Comparison of ENCODE assay signal across 9 cellular contexts in the genomic region with DNA sequence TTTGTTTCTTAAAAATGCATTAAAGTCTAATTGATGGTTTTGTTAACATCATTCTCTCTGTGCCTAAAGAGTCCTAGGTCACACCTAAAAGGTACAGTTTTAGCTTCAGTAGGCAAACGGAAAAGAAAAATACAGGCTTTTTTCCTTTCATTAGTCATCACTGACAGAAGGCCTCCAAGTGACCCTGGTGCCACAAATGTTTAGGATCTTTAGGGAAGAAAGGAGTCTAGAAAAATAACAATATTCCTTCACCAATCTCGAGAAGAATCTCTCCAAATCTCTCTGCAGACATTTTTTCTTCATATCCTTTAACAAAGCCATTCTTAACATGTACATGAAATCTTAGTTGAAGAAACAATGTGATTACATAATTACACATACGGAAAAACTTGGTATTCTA. TPM values are rescaled to one million over a fixed set of nuclear protein-coding genes. Genes with fewer than 3 reads are reported as not detected.
A peak's percentile ranks its signal among the peaks of the same experiment; 100 is the strongest.
DNase-seq lines count a peak whose midpoint lies in the region; ATAC-seq and TF ChIP-seq lines count a peak whose summit lies in the region.
"Had no signal": no experiment of that assay in that cellular context is flagged by ENCODE, and none has a peak within 500 bp of the region (broad histone marks: within the 10 kb centered on the region; RNA-seq: fewer than 3 reads in every experiment).

No MANE protein-coding gene starts in this region.

- no peak overlapping the region for H3K27ac Mint-ChIP-seq in CD4-positive, CD25-positive, alpha-beta regulatory T cell
- peak overlapping the region; percentile 90 for H3K27ac Mint-ChIP-seq in nephron progenitor cell

- no peaks in the 10 kb centered on the region for H3K9me2 ChIP-seq in Loucy (replicated peaks; ENCODE audit: low read depth, low read length)

- H3K4me3 Mint-ChIP-seq in CD4-positive, CD25-positive, alpha-beta regulatory T cell = peak overlapping the region; percentile 14 to 59 (median 40)
- H3K4me3 Mint-ChIP-seq in nephron progenitor cell = peak overlapping the region; percentile 94

- peaks cover 65% of the 10 kb centered on the region for H3K27me3 Mint-ChIP-seq in CD4-positive, CD25-positive, alpha-beta regulatory T cell
- peaks cover 7% of the 10 kb centered on the region for H3K27me3 Mint-ChIP-seq in nephron progenitor cell (ENCODE audit: low read depth, poor library complexity)

- H3K79me2 ChIP-seq in Loucy (ENCODE audit: insufficient read depth, low read length) = peaks cover 24% of the 10 kb centered on the region

- no peaks in the 10 kb centered on the region for H3K36me3 Mint-ChIP-seq in CD4-positive, CD25-positive, alpha-beta regulatory T cell
- H3K36me3 Mint-ChIP-seq in nephron progenitor cell (ENCODE audit: low read depth) = peaks cover 22% of the 10 kb centered on the region

- H3K9me3 Mint-ChIP-seq in CD4-positive, CD25-positive, alpha-beta regulatory T cell = peaks cover 0 to 2% (median 0%) of the 10 kb centered on the region in 7 donors
- peaks cover 15% of the 10 kb centered on the region for H3K9me3 Mint-ChIP-seq in nephron progenitor cell

- no peak overlapping the region for H3K4me3 ChIP-seq in CD4-positive, CD25-positive, alpha-beta regulatory T cell (ENCODE audit: low read depth, low read length)
- H3K4me3 ChIP-seq in Loucy (ENCODE audit: low read length, poor library complexity, severe bottlenecking) = peak overlapping the region; percentile 87
- peak overlapping the region; percentile 84 to 86 for H3K4me3 ChIP-seq in duodenal mucosa (ENCODE audit: low read depth in 1 of 2, low read length in 2 of 2)

- TF ChIP-seq CTCF in Loucy (conservative IDR thresholded peaks at IDR 0.05; ENCODE audit: low read length) = no peak
- no peak for TF ChIP-seq CTCF in nephron progenitor cell (IDR thresholded peaks at IDR 0.05)

- no peak for ATAC-seq in CD4-positive, CD25-positive, alpha-beta regulatory T cell (ENCODE audit: low read depth in 2 of 2)
- ATAC-seq in HG03571 (IDR thresholded peaks at IDR 0.05; ENCODE audit: unreplicated experiment) = no peak
- ATAC-seq in HG02840 (IDR thresholded peaks at IDR 0.05; ENCODE audit: low FRiP score, unreplicated experiment) = no peak

- H3K9ac ChIP-seq in Loucy (ENCODE audit: low read depth, low read length, poor library complexity, severe bottlenecking) (peak overlapping the region; percentile 83), duodenal mucosa (ENCODE audit: low read depth in 1 of 2, low read length in 2 of 2) (peak overlapping the region; percentile 78 to 82)

- peaks cover 40% of the 10 kb centered on the region for H3K27me3 ChIP-seq in CD4-positive, CD25-positive, alpha-beta regulatory T cell (ENCODE audit: control insufficient read depth, insufficient read depth, low read length)
- H3K27me3 ChIP-seq in Loucy (ENCODE audit: insufficient read depth, low read length, poor library complexity, severe bottlenecking) (no peaks in the 10 kb centered on the region), duodenal mucosa (ENCODE audit: control insufficient read depth in 1 of 2, insufficient read depth in 2 of 2, low read length in 2 of 2) (no peaks in the 10 kb centered on the region)

- no peaks in the 10 kb centered on the region for H4K20me1 ChIP-seq in Loucy (ENCODE audit: insufficient read depth, low read length, poor library complexity, severe bottlenecking)

- H3K4me1 ChIP-seq in CD4-positive, CD25-positive, alpha-beta regulatory T cell (ENCODE audit: control insufficient read depth, insufficient read depth, low read length, poor library complexity, severe bottlenecking) = peaks cover 20% of the 10 kb centered on the region
- H3K4me1 ChIP-seq in Loucy (ENCODE audit: insufficient read depth, low read length, poor library complexity, severe bottlenecking) = peaks cover 24% of the 10 kb centered on the region
- H3K4me1 ChIP-seq in duodenal mucosa (ENCODE audit: control insufficient read depth in 1 of 2, insufficient read depth in 2 of 2, low read length in 2 of 2) = peaks cover 10 to 30% of the 10 kb centered on the region in 2 donors

- DNase-seq in CD4-positive, CD25-positive, alpha-beta regulatory T cell = no peak
- DNase-seq in nephron progenitor cell (no peak), epidermal melanocyte (ENCODE audit: insufficient read length, low spot score) (no peak), medulla oblongata (ENCODE audit: extremely low spot score) (no peak)
- DNase-seq: activated naive CD4-positive, alpha-beta T cell had no signal

- H3K9me3 ChIP-seq in CD4-positive, CD25-positive, alpha-beta regulatory T cell (ENCODE audit: control insufficient read depth in 2 of 2, low read length in 2 of 2) = peaks cover 0 to 2% of the 10 kb centered on the region in 2 experiments
- H3K9me3 ChIP-seq in Loucy (ENCODE audit: insufficient read depth, low read depth, low read length) (no peaks in the 10 kb centered on the region), duodenal mucosa (ENCODE audit: control insufficient read depth in 1 of 2, low read length in 2 of 2) (no peaks in the 10 kb centered on the region)

- H2AFZ ChIP-seq in Loucy (ENCODE audit: low read length) = 0 out of 2 replicates have a peak overlapping the region, but pooled peaks have one; percentile 90

- H3K4me2 ChIP-seq in Loucy (ENCODE audit: low read depth, low read length, poor library complexity, severe bottlenecking) = peak overlapping the region; percentile 79

- H3K36me3 ChIP-seq in CD4-positive, CD25-positive, alpha-beta regulatory T cell (ENCODE audit: control insufficient read depth, insufficient read depth, low read length) = no peaks in the 10 kb centered on the region
- no peaks in the 10 kb centered on the region for H3K36me3 ChIP-seq in Loucy (ENCODE audit: insufficient read depth, low read length)
- no peaks in the 10 kb centered on the region for H3K36me3 ChIP-seq in duodenal mucosa (ENCODE audit: control insufficient read depth in 1 of 2, insufficient read depth in 2 of 2, low read length in 2 of 2)

- no peak overlapping the region for H3K27ac ChIP-seq in CD4-positive, CD25-positive, alpha-beta regulatory T cell (ENCODE audit: insufficient read depth, low read length, poor library complexity, severe bottlenecking)
- peak overlapping the region; percentile 95 for H3K27ac ChIP-seq in duodenal mucosa (ENCODE audit: low read depth, low read length)

- H3F3A ChIP-seq in Loucy (ENCODE audit: low read depth) = no peaks in the 10 kb centered on the region

- H3K4me1 Mint-ChIP-seq in CD4-positive, CD25-positive, alpha-beta regulatory T cell = peaks cover 4 to 19% (median 8%) of the 10 kb centered on the region in 4 donors
- peaks cover 63% of the 10 kb centered on the region for H3K4me1 Mint-ChIP-seq in nephron progenitor cell

RNA-seq across cellular contexts. Expression of a gene that starts 2.0 kb away (rescaled TPM):
- 0.76 TPM for total RNA-seq in CD4-positive, CD25-positive, alpha-beta regulatory T cell
- polyA plus RNA-seq in CD4-positive, CD25-positive, alpha-beta regulatory T cell = under 1 TPM in 1 of 4 donors, not detected in 3; 0.39 TPM
